1 cellular context compared by ENCODE assay signal in the genomic region with DNA sequence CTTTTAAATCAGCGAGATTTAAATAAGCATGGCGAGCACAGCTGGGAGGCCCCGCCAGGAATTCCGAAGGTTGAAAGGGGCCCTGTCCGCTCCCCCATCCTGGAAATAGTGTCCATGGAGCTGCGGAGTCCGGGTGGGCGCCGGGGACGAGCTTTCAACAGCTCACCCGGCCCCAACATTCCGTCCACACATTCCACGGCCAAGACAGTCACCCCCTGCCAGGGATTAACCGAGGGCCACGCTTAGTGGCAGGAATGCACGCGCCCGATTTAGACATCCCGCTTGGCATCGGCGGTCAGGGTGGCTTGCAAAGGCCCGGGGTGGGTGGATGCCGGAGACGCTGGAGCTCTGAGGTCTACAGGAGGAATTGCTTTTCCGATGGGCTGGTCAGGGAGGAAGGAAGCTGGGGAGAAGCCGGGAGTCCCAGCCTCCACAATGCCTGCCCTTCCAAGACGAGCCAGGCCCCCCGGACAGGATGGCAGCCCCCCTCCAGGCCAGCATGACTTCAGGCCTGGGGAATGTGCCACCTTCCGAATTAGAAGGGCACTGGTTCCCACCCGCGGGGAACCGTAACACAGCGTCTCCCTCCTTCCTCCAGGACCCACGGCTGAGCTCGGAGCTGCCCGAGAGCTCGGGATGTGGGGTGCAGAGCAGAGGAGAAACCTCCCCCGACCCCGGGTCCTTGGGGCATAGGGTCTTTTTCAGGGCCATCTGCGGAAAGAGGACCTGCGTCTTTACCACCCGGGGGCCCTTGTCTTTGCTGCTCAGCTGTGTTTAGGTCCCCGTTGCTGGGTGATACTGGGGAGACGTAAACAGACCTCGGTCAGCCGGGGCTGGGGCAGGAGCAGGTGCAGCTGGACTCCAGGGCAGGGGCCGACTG.
TF ChIP-seq lines count a peak whose summit lies in the region.

No MANE protein-coding gene starts in this region.

TF ChIP-seq in SK-N-SH, 30 proteins besides CTCF, POLR2A, EP300 and RAD21 (continued from another document):
- TF ChIP-seq, protein P1, sequence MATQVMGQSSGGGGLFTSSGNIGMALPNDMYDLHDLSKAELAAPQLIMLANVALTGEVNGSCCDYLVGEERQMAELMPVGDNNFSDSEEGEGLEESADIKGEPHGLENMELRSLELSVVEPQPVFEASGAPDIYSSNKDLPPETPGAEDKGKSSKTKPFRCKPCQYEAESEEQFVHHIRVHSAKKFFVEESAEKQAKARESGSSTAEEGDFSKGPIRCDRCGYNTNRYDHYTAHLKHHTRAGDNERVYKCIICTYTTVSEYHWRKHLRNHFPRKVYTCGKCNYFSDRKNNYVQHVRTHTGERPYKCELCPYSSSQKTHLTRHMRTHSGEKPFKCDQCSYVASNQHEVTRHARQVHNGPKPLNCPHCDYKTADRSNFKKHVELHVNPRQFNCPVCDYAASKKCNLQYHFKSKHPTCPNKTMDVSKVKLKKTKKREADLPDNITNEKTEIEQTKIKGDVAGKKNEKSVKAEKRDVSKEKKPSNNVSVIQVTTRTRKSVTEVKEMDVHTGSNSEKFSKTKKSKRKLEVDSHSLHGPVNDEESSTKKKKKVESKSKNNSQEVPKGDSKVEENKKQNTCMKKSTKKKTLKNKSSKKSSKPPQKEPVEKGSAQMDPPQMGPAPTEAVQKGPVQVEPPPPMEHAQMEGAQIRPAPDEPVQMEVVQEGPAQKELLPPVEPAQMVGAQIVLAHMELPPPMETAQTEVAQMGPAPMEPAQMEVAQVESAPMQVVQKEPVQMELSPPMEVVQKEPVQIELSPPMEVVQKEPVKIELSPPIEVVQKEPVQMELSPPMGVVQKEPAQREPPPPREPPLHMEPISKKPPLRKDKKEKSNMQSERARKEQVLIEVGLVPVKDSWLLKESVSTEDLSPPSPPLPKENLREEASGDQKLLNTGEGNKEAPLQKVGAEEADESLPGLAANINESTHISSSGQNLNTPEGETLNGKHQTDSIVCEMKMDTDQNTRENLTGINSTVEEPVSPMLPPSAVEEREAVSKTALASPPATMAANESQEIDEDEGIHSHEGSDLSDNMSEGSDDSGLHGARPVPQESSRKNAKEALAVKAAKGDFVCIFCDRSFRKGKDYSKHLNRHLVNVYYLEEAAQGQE (IDR thresholded peaks at IDR 0.05; ENCODE audit: low read depth, low read length), result no peak
- TF ChIP-seq, protein P2, sequence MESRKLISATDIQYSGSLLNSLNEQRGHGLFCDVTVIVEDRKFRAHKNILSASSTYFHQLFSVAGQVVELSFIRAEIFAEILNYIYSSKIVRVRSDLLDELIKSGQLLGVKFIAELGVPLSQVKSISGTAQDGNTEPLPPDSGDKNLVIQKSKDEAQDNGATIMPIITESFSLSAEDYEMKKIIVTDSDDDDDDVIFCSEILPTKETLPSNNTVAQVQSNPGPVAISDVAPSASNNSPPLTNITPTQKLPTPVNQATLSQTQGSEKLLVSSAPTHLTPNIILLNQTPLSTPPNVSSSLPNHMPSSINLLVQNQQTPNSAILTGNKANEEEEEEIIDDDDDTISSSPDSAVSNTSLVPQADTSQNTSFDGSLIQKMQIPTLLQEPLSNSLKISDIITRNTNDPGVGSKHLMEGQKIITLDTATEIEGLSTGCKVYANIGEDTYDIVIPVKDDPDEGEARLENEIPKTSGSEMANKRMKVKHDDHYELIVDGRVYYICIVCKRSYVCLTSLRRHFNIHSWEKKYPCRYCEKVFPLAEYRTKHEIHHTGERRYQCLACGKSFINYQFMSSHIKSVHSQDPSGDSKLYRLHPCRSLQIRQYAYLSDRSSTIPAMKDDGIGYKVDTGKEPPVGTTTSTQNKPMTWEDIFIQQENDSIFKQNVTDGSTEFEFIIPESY (IDR thresholded peaks at IDR 0.05; ENCODE audit: borderline replicate concordance, low read depth), result no peak
- TF ChIP-seq TCF12 (IDR thresholded peaks at IDR 0.05), result no peak
- no peak for TF ChIP-seq JUND (IDR thresholded peaks at IDR 0.05)
- no peak for TF ChIP-seq MEF2A (IDR thresholded peaks at IDR 0.05; ENCODE audit: borderline replicate concordance, low read depth)
- no peak for TF ChIP-seq NRF1 (IDR thresholded peaks at IDR 0.05; ENCODE audit: low read depth, low read length)
- TF ChIP-seq RFX5 (IDR thresholded peaks at IDR 0.05; ENCODE audit: low read length), result no peak
- no peak for TF ChIP-seq RXRA (IDR thresholded peaks at IDR 0.05; ENCODE audit: borderline replicate concordance, low read depth)
